ENCODE assay signal across 8 cellular contexts in genomic region chr3:15602146-15602536, GRCh38. TPM values are rescaled to one million over a fixed set of nuclear protein-coding genes. Genes with fewer than 3 reads are reported as not detected.
DNase-seq lines count a peak whose midpoint lies in the region; ATAC-seq and TF ChIP-seq lines count a peak whose summit lies in the region.

No MANE protein-coding gene starts in this region.

- DNase-seq in cardiac fibroblast (ENCODE audit: low read depth in 2 of 2) (no peak), NCI-H345 treated with DMSO at 0.1 percent for 48 hours (lab: John Stamatoyannopoulos, UW; ENCODE audit: unreplicated experiment) (no peak), middle frontal gyrus (ENCODE audit: extremely low spot score, low spot score) (no peak)
- DNase-seq in activated CD4-positive, CD25-positive, alpha-beta regulatory T cell (lab: John Stamatoyannopoulos, UW) = no peak

- TF ChIP-seq CTCF in 22Rv1 (IDR thresholded peaks at IDR 0.05) (no peak), cardiac fibroblast (IDR thresholded peaks at IDR 0.05; ENCODE audit: low read depth, low read length) (no peak)

- H3K27ac ChIP-seq in 22Rv1 = peak overlapping the region; percentile 93
- peak overlapping the region; percentile 90 for H3K27ac ChIP-seq in mesodermal cell (ENCODE audit: low read depth, low read length, severe bottlenecking)

- H3K4me3 ChIP-seq in cardiac fibroblast (replicated peaks in 1 of 2; ENCODE audit: low read depth in 2 of 2, low read length in 2 of 2) (peak overlapping the region; percentile 98 to 100), mesodermal cell (ENCODE audit: extremely low read depth, insufficient read depth, low read length, poor library complexity, severe bottlenecking) (peak overlapping the region; percentile 91)

- peaks cover 5% of the 10 kb centered on the region for H3K4me1 ChIP-seq in mesodermal cell (ENCODE audit: control insufficient read depth, insufficient read depth, low read length, poor library complexity, severe bottlenecking)

- WGBS in mesodermal cell (ENCODE audit: insufficient coverage in 2 of 2), 2 experiments = 2 to 18% methylated on average over 5 to 6 of the region's 9 CpGs

- no peaks in the 10 kb centered on the region for H3K9me3 ChIP-seq in mesodermal cell (ENCODE audit: control insufficient read depth, low read length)

- peaks cover 30% of the 10 kb centered on the region for H3K36me3 ChIP-seq in mesodermal cell (ENCODE audit: control insufficient read depth, insufficient read depth, low read length)

- peak; percentile 9 for ATAC-seq in GM19455 (IDR thresholded peaks at IDR 0.05; ENCODE audit: unreplicated experiment)
- peak; percentile 0 for ATAC-seq in HG03521 (IDR thresholded peaks at IDR 0.05; ENCODE audit: unreplicated experiment)

RNA-seq across cellular contexts. Expression of gene BTD, which starts 0.6 kb away (rescaled TPM):
- polyA plus RNA-seq in mesodermal cell (2013, experiment 1 of 2) = 25.0 TPM
- polyA plus RNA-seq in mesodermal cell (2013, experiment 2 of 2) = 20.0 TPM

RNA-seq across cellular contexts. Expression of gene HACL1, which starts 0.8 kb away (rescaled TPM):
- 26.2 TPM for polyA plus RNA-seq in mesodermal cell (2013, experiment 1 of 2)
- polyA plus RNA-seq in mesodermal cell (2013, experiment 2 of 2) = 26.2 TPM
